In the genomic region with DNA sequence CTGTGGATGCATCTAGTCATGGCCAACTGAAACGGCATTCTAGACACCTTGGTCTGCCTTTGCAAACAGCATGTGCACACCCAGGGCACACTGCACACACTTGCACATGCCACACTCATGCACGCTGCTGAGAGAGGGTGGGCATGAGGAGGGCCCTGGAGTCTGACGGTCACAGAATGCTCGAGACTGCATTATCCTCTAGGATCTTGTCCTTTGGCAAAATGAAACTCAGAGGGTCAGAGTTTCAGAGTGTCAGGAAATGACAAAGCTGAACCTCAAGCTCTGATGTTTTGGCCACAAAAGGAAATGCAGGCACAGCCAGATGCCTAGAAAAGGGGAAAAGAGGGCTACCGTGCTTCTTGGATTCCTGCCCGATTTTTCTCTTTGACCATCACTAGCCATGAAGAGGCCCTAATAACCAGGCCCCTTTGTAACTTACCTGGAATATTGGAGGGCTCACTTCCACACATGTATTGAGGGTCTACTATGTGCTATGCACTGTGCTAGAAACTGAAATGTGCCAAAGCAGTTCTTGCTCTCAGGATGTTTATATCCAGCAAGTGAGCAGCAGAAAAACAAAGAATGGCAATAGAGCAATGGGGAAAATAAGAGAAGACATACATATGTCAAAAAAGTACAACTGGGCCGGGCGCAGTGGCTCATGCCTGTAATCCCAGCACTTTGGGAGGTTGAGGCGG, we compare ENCODE assay signal across 8 cellular contexts.
DNase-seq lines count a peak whose midpoint lies in the region; ATAC-seq and TF ChIP-seq lines count a peak whose summit lies in the region.
"Had no signal": no experiment of that assay in that cellular context is flagged by ENCODE, and none has a peak within 500 bp of the region (broad histone marks: within the 10 kb centered on the region; RNA-seq: fewer than 3 reads in every experiment).

No MANE protein-coding gene starts in this region.

- CTCF ChIA-PET in OCI-LY7 (lab: Charles Lee; ENCODE audit: unreplicated experiment), result no interaction called here

- H3K4me3 ChIP-seq in OCI-LY7 (ENCODE audit: low read depth, low read length, poor library complexity, severe bottlenecking) (no peak overlapping the region), gastrocnemius medialis (no peak overlapping the region)
- H3K4me3 ChIP-seq: left lung had no signal

- no peaks in the 10 kb centered on the region for H3K27me3 ChIP-seq in gastrocnemius medialis
- H3K27me3 ChIP-seq: left lung had no signal

- ATAC-seq in HG03460 (IDR thresholded peaks at IDR 0.05; ENCODE audit: unreplicated experiment), result peak; percentile 44
- ATAC-seq in gastrocnemius medialis, result no peak
- ATAC-seq in HG03159 (IDR thresholded peaks at IDR 0.05; ENCODE audit: unreplicated experiment), result no peak
- ATAC-seq in GM21447 (IDR thresholded peaks at IDR 0.05; ENCODE audit: unreplicated experiment), result no peak

- no TSS peak for BruUV-seq in OCI-LY7 (replicated peaks; lab: Mats Ljungman, UMichigan)

- 0 out of 2 replicates have a peak, but pooled peaks have one; percentile 49 for TF ChIP-seq CTCF in OCI-LY7 (conservative IDR thresholded peaks at IDR 0.05; ENCODE audit: low read length)
- no peak for TF ChIP-seq CTCF in gastrocnemius medialis (IDR thresholded peaks at IDR 0.05 in 4 of 5, conservative IDR thresholded peaks at IDR 0.05 in 1 of 5)

- peak overlapping the region; percentile 82 for H2AFZ ChIP-seq in OCI-LY7 (ENCODE audit: low read length)

- H3K36me3 ChIP-seq in OCI-LY7 (ENCODE audit: insufficient read depth, low read length) (no peaks in the 10 kb centered on the region), gastrocnemius medialis (no peaks in the 10 kb centered on the region)
- H3K36me3 ChIP-seq: left lung had no signal

- peaks cover 40% of the 10 kb centered on the region for H3K4me1 ChIP-seq in OCI-LY7 (ENCODE audit: insufficient read depth, low read length, poor library complexity, severe bottlenecking)
- peaks cover 24 to 39% of the 10 kb centered on the region in 2 donors for H3K4me1 ChIP-seq in gastrocnemius medialis

- no peaks in the 10 kb centered on the region for H4K20me1 ChIP-seq in OCI-LY7 (ENCODE audit: insufficient read depth, low read length)

- no peaks in the 10 kb centered on the region for H3K9me2 ChIP-seq in OCI-LY7 (ENCODE audit: insufficient read depth, low read length)

- no peak for TF ChIP-seq POLR2A in gastrocnemius medialis (IDR thresholded peaks at IDR 0.05)

- in situ Hi-C loops in gastrocnemius medialis (cut with MboI; ENCODE audit: low sequenced_read_pairs in 4 of 4), result no loop called here

- DNase-seq in OCI-LY7 (ENCODE audit: low spot score), result peak; percentile 33
- DNase-seq in dermis blood vessel endothelial cell, result peak; percentile 51
- no peak for DNase-seq in gastrocnemius medialis
- no peak for DNase-seq in cerebellum (ENCODE audit: low spot score)

- H3K9me3 ChIP-seq in OCI-LY7 (ENCODE audit: low read length) (no peaks in the 10 kb centered on the region), gastrocnemius medialis (no peaks in the 10 kb centered on the region)
- H3K9me3 ChIP-seq: left lung had no signal

- POLR2A ChIA-PET in OCI-LY7 (lab: Charles Lee), result interaction anchor here (0.6 to 1.0 kb wide), 2 partner anchors 14 to 157 kb away, joined by 3 to 4 read pairs; no protein-coding TSS in a partner anchor

- no peaks in the 10 kb centered on the region for H3K79me2 ChIP-seq in OCI-LY7 (ENCODE audit: insufficient read depth, low read depth, low read length)

- H3K27ac ChIP-seq in OCI-LY7 (ENCODE audit: low read depth, low read length, poor library complexity, severe bottlenecking) (peak overlapping the region; percentile 52), gastrocnemius medialis (peak overlapping the region; percentile 54 to 72 (median 55))

- H3K4me2 ChIP-seq in OCI-LY7 (ENCODE audit: low read length), result peak overlapping the region; percentile 52

- intact Hi-C loops in OCI-LY7 (cut with micrococcal nuclease; ENCODE audit: unreplicated experiment) (loop anchor here (5.0 kb wide), 1 partner anchor 86 kb away; no protein-coding TSS in a partner anchor), gastrocnemius medialis (cut with DNase I; ENCODE audit: low total_unique reads) (no loop called here)

Comparison
In these comparisons a context has a peak if more than half of its experiments do, and no peak if none do; other contexts are left out.
1. DNase-seq: peak in OCI-LY7 (single experiment) and dermis blood vessel endothelial cell (single experiment); none in gastrocnemius medialis (0 of 2) and cerebellum (single experiment).